10 cellular contexts compared by ENCODE assay signal in the genomic region with DNA sequence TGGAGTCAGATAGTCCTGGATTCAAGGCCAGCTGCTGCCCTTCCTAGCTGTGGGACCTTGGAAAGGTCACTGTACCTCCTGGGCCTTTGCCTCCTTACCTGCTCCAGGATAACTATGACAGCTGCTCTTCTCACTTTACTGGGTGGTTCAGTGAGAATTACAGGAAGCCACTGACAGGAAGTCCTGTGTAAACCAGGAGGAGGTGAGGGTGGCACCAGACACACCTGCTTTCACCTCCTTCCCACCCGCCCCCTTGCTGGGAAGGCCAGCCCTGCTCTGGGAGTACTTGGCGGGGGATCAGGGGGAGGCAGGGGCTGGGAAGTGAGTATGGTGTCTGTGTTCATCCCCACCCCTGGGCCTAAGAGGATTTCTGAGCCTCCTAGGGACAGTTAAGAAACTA. TPM values are rescaled to one million over a fixed set of nuclear protein-coding genes. Genes with fewer than 3 reads are reported as not detected.
A peak's percentile ranks its signal among the peaks of the same experiment; 100 is the strongest.
DNase-seq lines count a peak whose midpoint lies in the region; ATAC-seq lines count a peak whose summit lies in the region.
"Had no signal": no experiment of that assay in that cellular context is flagged by ENCODE, and none has a peak within 500 bp of the region (broad histone marks: within the 10 kb centered on the region; RNA-seq: fewer than 3 reads in every experiment).

No MANE protein-coding gene starts in this region.

- peak overlapping the region; percentile 97 to 99 for H3K27ac Mint-ChIP-seq in T-cell
- H3K27ac Mint-ChIP-seq in stimulated activated naive B cell treated with anti-CD40 and anti-IgM and Interleukin-4, amounts not matched to agents 10 μg/mL and 1 μg/mL and 100 μg/mL, for 72 hours = peak overlapping the region; percentile 84
- H3K27ac Mint-ChIP-seq: dendritic cell treated with granulocyte-macrophage colony-stimulating factor and Interleukin-4, amounts not matched to agents 40 ng/mL and 50 ng/mL, for 4 days had no signal

- ATAC-seq in T-cell (replicated peaks in 1 of 4) (peak; percentile 77 to 91 (median 90)), HG03354 (IDR thresholded peaks at IDR 0.05; ENCODE audit: poor library complexity, severe bottlenecking, unreplicated experiment) (no peak), GM21390 (IDR thresholded peaks at IDR 0.05; ENCODE audit: unreplicated experiment) (no peak)
- peak; percentile 31 to 33 for ATAC-seq in stimulated activated naive B cell treated with anti-CD40 and anti-IgM and Interleukin-4, amounts not matched to agents 10 μg/mL and 1 μg/mL and 100 μg/mL, for 72 hours (replicated peaks)

- H3K9me3 Mint-ChIP-seq in T-cell = no peaks in the 10 kb centered on the region
- H3K9me3 Mint-ChIP-seq in stimulated activated naive B cell treated with anti-CD40 and anti-IgM and Interleukin-4, amounts not matched to agents 10 μg/mL and 1 μg/mL and 100 μg/mL, for 72 hours = no peaks in the 10 kb centered on the region
- H3K9me3 Mint-ChIP-seq: dendritic cell treated with granulocyte-macrophage colony-stimulating factor and Interleukin-4, amounts not matched to agents 40 ng/mL and 50 ng/mL, for 4 days had no signal

- H3K4me3 Mint-ChIP-seq in T-cell = peak overlapping the region; percentile 62 to 80 (median 78)
- no peak overlapping the region for H3K4me3 Mint-ChIP-seq in stimulated activated naive B cell treated with anti-CD40 and anti-IgM and Interleukin-4, amounts not matched to agents 10 μg/mL and 1 μg/mL and 100 μg/mL, for 72 hours
- H3K4me3 Mint-ChIP-seq: dendritic cell treated with granulocyte-macrophage colony-stimulating factor and Interleukin-4, amounts not matched to agents 40 ng/mL and 50 ng/mL, for 4 days had no signal

- H3K36me3 Mint-ChIP-seq in T-cell = peaks cover 8% of the 10 kb centered on the region
- peaks cover 8 to 23% of the 10 kb centered on the region in 2 donors for H3K36me3 Mint-ChIP-seq in stimulated activated naive B cell treated with anti-CD40 and anti-IgM and Interleukin-4, amounts not matched to agents 10 μg/mL and 1 μg/mL and 100 μg/mL, for 72 hours

- H3K4me1 Mint-ChIP-seq in T-cell = peaks cover 74 to 88% (median 84%) of the 10 kb centered on the region in 3 donors
- H3K4me1 Mint-ChIP-seq in stimulated activated naive B cell treated with anti-CD40 and anti-IgM and Interleukin-4, amounts not matched to agents 10 μg/mL and 1 μg/mL and 100 μg/mL, for 72 hours = peaks cover 36 to 50% of the 10 kb centered on the region in 2 donors

- CTCF ChIA-PET in T-cell (lab: Charles Lee) = interaction anchor here in 1 of 2 donors (0.7 kb wide), 1 partner anchor 18 kb away, joined by 3 read pairs; no protein-coding TSS in a partner anchor

- H3K27me3 Mint-ChIP-seq in T-cell = no peaks in the 10 kb centered on the region
- H3K27me3 Mint-ChIP-seq in stimulated activated naive B cell treated with anti-CD40 and anti-IgM and Interleukin-4, amounts not matched to agents 10 μg/mL and 1 μg/mL and 100 μg/mL, for 72 hours = no peaks in the 10 kb centered on the region
- H3K27me3 Mint-ChIP-seq: dendritic cell treated with granulocyte-macrophage colony-stimulating factor and Interleukin-4, amounts not matched to agents 40 ng/mL and 50 ng/mL, for 4 days had no signal

- POLR2A ChIA-PET in T-cell (lab: Charles Lee) = no interaction called here

- peak; percentile 13 for DNase-seq in NCI-H2171 treated with DMSO at 0.1 percent for 48 hours (lab: John Stamatoyannopoulos, UW)
- no peak for DNase-seq in NCI-H2171 (lab: John Stamatoyannopoulos, UW)
- peak in 28 of 34 experiments; percentile 8 to 49 (median 30) for DNase-seq in T-cell
- DNase-seq in central memory CD4-positive, alpha-beta T cell = peak; percentile 52
- no peak for DNase-seq in stimulated activated naive B cell treated with anti-CD40 and anti-IgM and Interleukin-4, amounts not matched to agents 10 μg/mL and 1 μg/mL and 100 μg/mL, for 72 hours
- DNase-seq in T-helper 9 cell = no peak
- DNase-seq: NCI-H2227 treated with DMSO at 0.1 percent for 48 hours had no signal

RNA-seq across cellular contexts. Expression of a gene that starts 42.6 kb away (rescaled TPM):
- 1 to 10 TPM; 5.5 to 9.3 (median 6.1) TPM for total RNA-seq in T-cell

RNA-seq across cellular contexts. Expression of a gene that starts 50.9 kb away (rescaled TPM):
- 100 to 1,000 TPM; 132 to 145 (median 144) TPM for total RNA-seq in T-cell

RNA-seq across cellular contexts. Expression of a gene that starts 51.1 kb away (rescaled TPM):
- total RNA-seq in T-cell = 10 to 100 TPM; 25.0 to 32.0 (median 28.2) TPM

Comparison
In these comparisons a context has a peak if more than half of its experiments do, and no peak if none do; other contexts are left out.
1. DNase-seq: peak in NCI-H2171 treated with DMSO at 0.1 percent for 48 hours (single experiment), T-cell (28 of 34) and central memory CD4-positive, alpha-beta T cell (single experiment); none in NCI-H2171 (single experiment), stimulated activated naive B cell treated with anti-CD40 and anti-IgM and Interleukin-4, amounts not matched to agents 10 μg/mL and 1 μg/mL and 100 μg/mL, for 72 hours (single experiment) and T-helper 9 cell (single experiment).
2. ATAC-seq: peak in T-cell (4 of 4) and stimulated activated naive B cell treated with anti-CD40 and anti-IgM and Interleukin-4, amounts not matched to agents 10 μg/mL and 1 μg/mL and 100 μg/mL, for 72 hours (2 of 2); none in HG03354 (single experiment) and GM21390 (single experiment).
3. H3K4me3 Mint-ChIP-seq: peak in T-cell (3 of 3); none in stimulated activated naive B cell treated with anti-CD40 and anti-IgM and Interleukin-4, amounts not matched to agents 10 μg/mL and 1 μg/mL and 100 μg/mL, for 72 hours (0 of 2).